31 cellular contexts compared by ENCODE assay signal in genomic region chr18:59897321-59897954, GRCh38. TPM values are rescaled to one million over a fixed set of nuclear protein-coding genes. Genes with fewer than 3 reads are reported as not detected.
DNase-seq lines count a peak whose midpoint lies in the region; ATAC-seq, FAIRE-seq and TF ChIP-seq lines count a peak whose summit lies in the region.
"Had no signal": no experiment of that assay in that cellular context is flagged by ENCODE, and none has a peak within 500 bp of the region (broad histone marks: within the 10 kb centered on the region; RNA-seq: fewer than 3 reads in every experiment).

No MANE protein-coding gene starts in this region.

- H4K5ac ChIP-seq in H1 (ENCODE audit: insufficient read length, low read depth, low read length): peak overlapping the region; percentile 3

- H3K9me3 Mint-ChIP-seq in CD4-positive, alpha-beta T cell: no peaks in the 10 kb centered on the region
- H3K9me3 Mint-ChIP-seq: CD8-positive, alpha-beta memory T cell; naive thymus-derived CD8-positive, alpha-beta T cell; T-helper 1 cell treated with Interleukin-12 subunit alpha and Interleukin-12 subunit beta and Interleukin-4 antibody, amounts not matched to agents 30 μg/mL and 1 μg/mL, for 36 hours had no signal

- peak overlapping the region; percentile 53; the same call in 1 of the 2 replicates for H2BK20ac ChIP-seq in H1 (ENCODE audit: low read length)

- H3K14ac ChIP-seq in H1 (ENCODE audit: insufficient read length): no peak overlapping the region

- no peak overlapping the region for H2AFZ ChIP-seq in H1 (ENCODE audit: low read length)

- no peaks in the 10 kb centered on the region for H3K27me3 ChIP-seq in CD4-positive, alpha-beta T cell (ENCODE audit: control insufficient read depth, insufficient read depth, low read length)
- no peaks in the 10 kb centered on the region; the same call in 1 of the 2 replicates for H3K27me3 ChIP-seq in HUES6 (ENCODE audit: control insufficient read depth, insufficient read depth, low read length)
- H3K27me3 ChIP-seq in H1 (replicated peaks in 1 of 4; ENCODE audit: control insufficient read depth in 3 of 4, extremely low read depth in 1 of 4, insufficient read depth in 3 of 4, low read length in 3 of 4): peaks cover 0 to 6% (median 0%) of the 10 kb centered on the region in 4 experiments; a peak in 2 of 7 replicates
- H3K27me3 ChIP-seq: ovary had no signal

- no peak overlapping the region for H3K4ac ChIP-seq in H1 (replicated peaks; ENCODE audit: insufficient read length, low read depth, low read length)

- H3K23me2 ChIP-seq in H1 (ENCODE audit: low read depth, low read length): peaks cover 11% of the 10 kb centered on the region

- H3K9ac ChIP-seq in HUES6 (ENCODE audit: low read length) (peak overlapping the region; percentile 80), H1 (replicated peaks in 1 of 4; ENCODE audit: extremely low read depth in 1 of 4, low read depth in 3 of 4, low read length in 3 of 4) (peak overlapping the region in 2 of 4 experiments; percentile 7 to 68; a peak in 2 of 7 replicates)

- peak; percentile 62 for FAIRE-seq in H1 (lab: Jason Lieb, UNC)
- FAIRE-seq: A549, GM12878 had no signal

- peak overlapping the region; percentile 36 for H2BK120ac ChIP-seq in H1 (replicated peaks; ENCODE audit: low read depth, low read length)

- H3K4me1 ChIP-seq in HUES6 (ENCODE audit: control insufficient read depth, insufficient read depth, low read length) (peaks cover 28% of the 10 kb centered on the region), H1 (replicated peaks in 1 of 4; ENCODE audit: control insufficient read depth in 3 of 4, insufficient read depth in 4 of 4, low read length in 3 of 4) (peaks cover 2 to 16% (median 7%) of the 10 kb centered on the region in 4 experiments; a peak in 5 of 7 replicates)

- H2BK12ac ChIP-seq in H1 (ENCODE audit: low read depth, low read length): peak overlapping the region; percentile 98; the same call in 1 of the 2 replicates

- H3K36me3 ChIP-seq in HUES6 (ENCODE audit: control insufficient read depth, insufficient read depth, low read length): peaks cover 10% of the 10 kb centered on the region
- peaks cover 0 to 4% (median 2%) of the 10 kb centered on the region in 4 experiments; a peak in 4 of 8 replicates for H3K36me3 ChIP-seq in H1 (ENCODE audit: control insufficient read depth in 2 of 4, insufficient read depth in 4 of 4, low read length in 3 of 4)
- H3K36me3 ChIP-seq: lower lobe of right lung, ovary, thoracic aorta had no signal

- no peak for ATAC-seq in CD4-positive, alpha-beta T cell (ENCODE audit: poor library complexity)
- ATAC-seq in GM21423 (IDR thresholded peaks at IDR 0.05; ENCODE audit: unreplicated experiment): no peak
- ATAC-seq: A549; GM12878; lower lobe of right lung; naive thymus-derived CD8-positive, alpha-beta T cell; Right ventricle myocardium inferior; SK-N-SH treated with all-trans-retinoic acid at 6 μM for 48 hours; stimulated activated naive CD8-positive, alpha-beta T cell treated with anti-CD3 and anti-CD28 coated beads, Interleukin-15, Interleukin-2, amounts not matched to agents 100 U/mL and 50 U/mL, for 24 hours had no signal

- H3K36me3 Mint-ChIP-seq in CD4-positive, alpha-beta T cell (ENCODE audit: low read depth): peaks cover 12% of the 10 kb centered on the region

- H3K27ac Mint-ChIP-seq in CD4-positive, alpha-beta T cell: no peak overlapping the region
- H3K27ac Mint-ChIP-seq: T-helper 1 cell treated with Interleukin-12 subunit alpha and Interleukin-12 subunit beta and Interleukin-4 antibody, amounts not matched to agents 30 μg/mL and 1 μg/mL, for 36 hours had no signal

- H3K27ac ChIP-seq in CD4-positive, alpha-beta T cell (ENCODE audit: low read depth, low read length): no peak overlapping the region
- peak overlapping the region; percentile 75 for H3K27ac ChIP-seq in HUES6 (ENCODE audit: low read depth, low read length)
- H3K27ac ChIP-seq in H1 (ENCODE audit: low read depth, low read length): peak overlapping the region; percentile 57; the same call in 1 of the 2 replicates
- H3K27ac ChIP-seq: A549, lower lobe of right lung, ovary, thoracic aorta had no signal

- peaks cover 5 to 24% of the 10 kb centered on the region in 2 experiments for H3K79me2 ChIP-seq in H1 (ENCODE audit: control insufficient read depth in 1 of 2, insufficient read depth in 2 of 2, low read length in 2 of 2)

- peak overlapping the region; percentile 92 for H2BK5ac ChIP-seq in H1 (ENCODE audit: low read depth, low read length)

- H3K18ac ChIP-seq in H1 (ENCODE audit: extremely low read depth, low read length): peak overlapping the region; percentile 84; the same call in 1 of the 2 replicates

- POLR2A ChIA-PET in CD4-positive, alpha-beta T cell (lab: Charles Lee): no interaction called here
- POLR2A ChIA-PET in H1 (lab: Charles Lee; ENCODE audit: partially characterized antibody): interaction anchor here (0.8 to 5.0 kb wide), 9 partner anchors 8 to 122 kb away, joined by 3 to 116 read pairs (median 4); no protein-coding TSS in a partner anchor

- H3K79me1 ChIP-seq in H1 (ENCODE audit: low read depth, low read length): no peaks in the 10 kb centered on the region

- peak overlapping the region; percentile 87 for H4K91ac ChIP-seq in H1 (replicated peaks; ENCODE audit: insufficient read length, low read length)

- intact Hi-C loops in CD4-positive, alpha-beta T cell (cut with DNase I, micrococcal nuclease): loop anchor here in 1 of 2 experiments (10.0 kb wide), 1 partner anchor 57 kb away; no protein-coding TSS in a partner anchor

- H3K4me3 Mint-ChIP-seq in CD4-positive, alpha-beta T cell: peak overlapping the region; percentile 68

- no peak for DNase-seq in CD4-positive, alpha-beta T cell
- DNase-seq in H1 (ENCODE audit: low read depth in 1 of 2, low spot score in 2 of 2) (no peak), left kidney (ENCODE audit: low read depth, low spot score) (peak; percentile 37), A172 (ENCODE audit: low spot score) (no peak), NCI-H1092 treated with DMSO at 0.1 percent for 48 hours (lab: John Stamatoyannopoulos, UW) (no peak), activated T-cell treated with anti-CD3 and anti-CD28 coated beads for 4 hours (no peak)
- DNase-seq: activated CD4-positive, alpha-beta T cell treated with anti-CD3 and anti-CD28 coated beads, Interleukin-2, amount 50 U/mL, for 48 hours; activated CD4-positive, CD25-positive, alpha-beta regulatory T cell; activated naive CD4-positive, alpha-beta T cell treated with Interleukin-2 at 50 U/mL for 16 hours; CD8-positive, alpha-beta memory T cell; central memory CD4-positive, alpha-beta T cell; cortex of kidney; DMS 273 treated with DMSO at 0.1 percent for 48 hours; effector memory CD4-positive, alpha-beta T cell; HCEC 1CT; kidney glomerular epithelial cell; lower lobe of right lung; naive thymus-derived CD8-positive, alpha-beta T cell; NCI-H1048; NCI-H187; ovary; stimulated activated naive CD8-positive, alpha-beta T cell treated with anti-CD3 and anti-CD28 coated beads, Interleukin-15, Interleukin-2, amounts not matched to agents 100 U/mL and 50 U/mL, for 24 hours had no signal

- TF ChIP-seq POLR2A in H1 (IDR thresholded peaks at IDR 0.05; ENCODE audit: control extremely low read depth in 1 of 2, low read depth in 2 of 2, low read length in 2 of 2): no peak; a peak in 1 of 3 replicates

- peaks cover 3 to 5% of the 10 kb centered on the region in 2 experiments for H4K20me1 ChIP-seq in H1 (replicated peaks in 1 of 2; ENCODE audit: control insufficient read depth in 1 of 2, insufficient read depth in 2 of 2, low read length in 2 of 2)

- H2AK5ac ChIP-seq in H1 (ENCODE audit: low read depth, low read length): no peak overlapping the region; the same call in 1 of the 2 replicates

- TF ChIP-seq RAD21 in H1 (IDR thresholded peaks at IDR 0.05 in 1 of 2, conservative IDR thresholded peaks at IDR 0.05 in 1 of 2; ENCODE audit: low read depth in 2 of 2, low read length in 2 of 2): no peak

- H3K4me3 ChIP-seq in HUES6 (ENCODE audit: low read depth, low read length) (peak overlapping the region; percentile 91), H1 (ENCODE audit: extremely low read depth in 1 of 4, insufficient read depth in 2 of 4, low read depth in 3 of 4, low read length in 4 of 4) (peak overlapping the region; percentile 27 to 93 (median 55); a peak in 7 of 8 replicates)
- H3K4me3 ChIP-seq: A549, lower lobe of right lung, ovary, skin epidermis, thoracic aorta had no signal

- no peaks in the 10 kb centered on the region for H3K27me3 Mint-ChIP-seq in CD4-positive, alpha-beta T cell
- H3K27me3 Mint-ChIP-seq: CD8-positive, alpha-beta memory T cell; naive thymus-derived CD8-positive, alpha-beta T cell had no signal

- CTCF ChIA-PET in CD4-positive, alpha-beta T cell (lab: Charles Lee): no interaction called here
- CTCF ChIA-PET in H1 (lab: Charles Lee; ENCODE audit: partially characterized antibody): interaction anchor here (0.6 to 1.7 kb wide), 8 partner anchors 12 to 200 kb away, joined by 3 to 4 read pairs (median 3); partner anchors contain the start of gene CCBE1

- peak overlapping the region; percentile 70 to 99 for H3K4me2 ChIP-seq in H1 (ENCODE audit: insufficient read depth in 1 of 2, low read depth in 2 of 2, low read length in 2 of 2)

- H3K4me1 Mint-ChIP-seq in CD4-positive, alpha-beta T cell (ENCODE audit: low read depth): peaks cover 23% of the 10 kb centered on the region

- H2BK15ac ChIP-seq in H1 (ENCODE audit: low read length): no peak overlapping the region; the same call in 1 of the 2 replicates

- TF ChIP-seq CTCF in CD4-positive, alpha-beta T cell (IDR thresholded peaks at IDR 0.05): no peak
- no peak for TF ChIP-seq CTCF in H1 (IDR thresholded peaks at IDR 0.05; ENCODE audit: control extremely low read depth in 1 of 3, insufficient read depth in 1 of 3, low read depth in 1 of 3, low read length in 3 of 3)

- TF ChIP-seq EP300 in H1 (IDR thresholded peaks at IDR 0.05; ENCODE audit: borderline replicate concordance in 1 of 2, low read depth in 2 of 2, low read length in 2 of 2): no peak

- no peak overlapping the region for H3K56ac ChIP-seq in H1 (replicated peaks; ENCODE audit: insufficient read length, low read depth, low read length)

- H4K8ac ChIP-seq in H1 (ENCODE audit: extremely low read depth, insufficient read depth, low read length): no peak overlapping the region; the same call in 1 of the 2 replicates

- no peak overlapping the region for H3K23ac ChIP-seq in H1 (ENCODE audit: insufficient read length)

- 3% methylated on average over 8 of the region's 9 CpGs; no CpG with 5 or more reads in 1 of the 2 experiments for WGBS in H1 (ENCODE audit: extremely low coverage in 1 of 2, insufficient coverage in 1 of 2, insufficient read length in 1 of 2, insufficient replicate concordance in 2 of 2, low coverage in 1 of 2, low lambda C conversion rate in 2 of 2, missing lambda C conversion rate in 1 of 2), 2 experiments

- H3K9me3 ChIP-seq in CD4-positive, alpha-beta T cell (ENCODE audit: control insufficient read depth, low read length): no peaks in the 10 kb centered on the region
- H3K9me3 ChIP-seq in HUES6 (ENCODE audit: control insufficient read depth, insufficient read depth, low read depth, low read length): no peaks in the 10 kb centered on the region
- no peaks in the 10 kb centered on the region for H3K9me3 ChIP-seq in H1 (ENCODE audit: insufficient read depth in 2 of 2, low read depth in 1 of 2, low read length in 1 of 2)
- H3K9me3 ChIP-seq: A549, lower lobe of right lung, ovary, thoracic aorta had no signal

RNA-seq across cellular contexts. Expression of gene PMAIP1, which starts 2.4 kb away (rescaled TPM):
- 100 to 1,000 TPM; 100 to 101 TPM for total RNA-seq in CD4-positive, alpha-beta T cell
- 75.1 and 84.1 TPM in 2 replicates for total RNA-seq in H1 (2021; fragmentation: NEBNext Ultra II Directional; extraction: Animal tissue kit (Norgen Biotek cat#: 25700))
- polyA plus RNA-seq in H1 (2011; rRNA removed): 51.7 and 51.9 TPM in 2 replicates
- polyA plus RNA-seq in H1 (2011; cell fraction: cytosol; rRNA removed): 72.2 TPM
- 34.9 TPM for polyA plus RNA-seq in H1 (2011; cell fraction: nucleus; rRNA removed)
- polyA plus RNA-seq in H1 (2012, experiment 1 of 2): 36.3 to 78.2 TPM (median 46.2 TPM) in 4 replicates
- 9.9 TPM for polyA plus RNA-seq in H1 (2012, experiment 2 of 2)
- polyA plus RNA-seq in H1 (2013, experiment 1 of 2): 67.2 TPM
- polyA plus RNA-seq in H1 (2013, experiment 2 of 2): 64.9 TPM
- polyA minus RNA-seq in H1 (2011; rRNA and poly(A)+ RNA removed): 24.8 TPM in 2 replicates
- 61.7 TPM for polyA minus RNA-seq in H1 (2011; cell fraction: cytosol; rRNA and poly(A)+ RNA removed)
- 82.8 TPM for polyA minus RNA-seq in H1 (2011; cell fraction: nucleus; rRNA and poly(A)+ RNA removed)
- 14.7 and 23.2 TPM in 2 replicates for total RNA-seq in A172 (2014; rRNA removed; shearing (Covaris generic))
- total RNA-seq: thoracic aorta had no signal
